In genomic region chr1:153735090-153735420, GRCh38 we compare ENCODE assay signal across 1 cellular context.
TF ChIP-seq lines count a peak whose summit lies in the region.

No MANE protein-coding gene starts in this region.

TF ChIP-seq in GM23338, 12 proteins besides CTCF, POLR2A, EP300 and RAD21 (continued from another document):
- no peak for TF ChIP-seq ZNF462 (CRISPR knock-in tag; IDR thresholded peaks at IDR 0.05)
- TF ChIP-seq EZH2 (IDR thresholded peaks at IDR 0.05; ENCODE audit: low read depth, unreplicated experiment) = no peak
- no peak for TF ChIP-seq NANOG (IDR thresholded peaks at IDR 0.05; ENCODE audit: borderline replicate concordance)
- no peak for TF ChIP-seq POLR2AphosphoS5 (IDR thresholded peaks at IDR 0.05; ENCODE audit: low read depth)
- TF ChIP-seq CREB1 (CRISPR knock-in tag; IDR thresholded peaks at IDR 0.05; ENCODE audit: low read depth) = no peak
- no peak for TF ChIP-seq REST (IDR thresholded peaks at IDR 0.05; ENCODE audit: unreplicated experiment)
- TF ChIP-seq ZNF114 (CRISPR knock-in tag; IDR thresholded peaks at IDR 0.05) = no peak
- TF ChIP-seq ZNF331 (CRISPR knock-in tag; IDR thresholded peaks at IDR 0.05; ENCODE audit: low read depth) = no peak
- TF ChIP-seq JUNB (IDR thresholded peaks at IDR 0.05; ENCODE audit: unreplicated experiment) = no peak
- TF ChIP-seq ETS1 (IDR thresholded peaks at IDR 0.05) = no peak
